Comparison of ENCODE assay signal across 17 cellular contexts in genomic region chr12:66541446-66541845, GRCh38.
DNase-seq lines count a peak whose midpoint lies in the region; ATAC-seq and TF ChIP-seq lines count a peak whose summit lies in the region.
"Had no signal": no experiment of that assay in that cellular context is flagged by ENCODE, and none has a peak within 500 bp of the region (broad histone marks: within the 10 kb centered on the region; RNA-seq: fewer than 3 reads in every experiment).

No MANE protein-coding gene starts in this region.

- no peak overlapping the region for H3K4me3 Mint-ChIP-seq in activated CD4-positive, alpha-beta T cell treated with anti-CD3 and anti-CD28 coated beads for 36 hours
- H3K4me3 Mint-ChIP-seq in progenitor cell of endocrine pancreas (ENCODE audit: low read depth), result no peak overlapping the region
- H3K4me3 Mint-ChIP-seq: CD4-positive, alpha-beta T cell; H9; IgD-negative memory B cell had no signal

- H3K36me3 Mint-ChIP-seq in activated CD4-positive, alpha-beta T cell treated with anti-CD3 and anti-CD28 coated beads for 36 hours (ENCODE audit: low read depth), result no peaks in the 10 kb centered on the region
- H3K36me3 Mint-ChIP-seq in progenitor cell of endocrine pancreas (ENCODE audit: insufficient read depth), result peaks cover 1% of the 10 kb centered on the region
- H3K36me3 Mint-ChIP-seq: IgD-negative memory B cell had no signal

- 61% methylated on average over 2 of the region's 2 CpGs for WGBS in mesenchymal stem cell

- no peaks in the 10 kb centered on the region for H3K9me3 Mint-ChIP-seq in activated CD4-positive, alpha-beta T cell treated with anti-CD3 and anti-CD28 coated beads for 36 hours (ENCODE audit: low read depth)
- H3K9me3 Mint-ChIP-seq in progenitor cell of endocrine pancreas (ENCODE audit: low read depth), result no peaks in the 10 kb centered on the region
- H3K9me3 Mint-ChIP-seq: CD4-positive, alpha-beta T cell; H9; IgD-negative memory B cell had no signal

- CTCF ChIA-PET in activated CD4-positive, alpha-beta T cell treated with anti-CD3 and anti-CD28 coated beads for 36 hours (lab: Charles Lee), result no interaction called here

- H3K9ac ChIP-seq in mesenchymal stem cell (ENCODE audit: low read length), result no peak overlapping the region

- H2BK15ac ChIP-seq in mesenchymal stem cell (ENCODE audit: low read depth, poor library complexity, severe bottlenecking), result no peak overlapping the region

- H3K14ac ChIP-seq in mesenchymal stem cell (ENCODE audit: low read length in 2 of 2), result no peak overlapping the region

- no peaks in the 10 kb centered on the region for H3K9me3 ChIP-seq in mesenchymal stem cell (ENCODE audit: control insufficient read depth, low read length)
- H3K9me3 ChIP-seq: Caco-2 had no signal

- no peaks in the 10 kb centered on the region for H3K27me3 Mint-ChIP-seq in activated CD4-positive, alpha-beta T cell treated with anti-CD3 and anti-CD28 coated beads for 36 hours
- no peaks in the 10 kb centered on the region for H3K27me3 Mint-ChIP-seq in progenitor cell of endocrine pancreas
- H3K27me3 Mint-ChIP-seq: CD4-positive, alpha-beta T cell; IgD-negative memory B cell had no signal

- H2AFZ ChIP-seq in mesenchymal stem cell (ENCODE audit: low read depth, low read length), result no peak overlapping the region

- H3K4me1 Mint-ChIP-seq in activated CD4-positive, alpha-beta T cell treated with anti-CD3 and anti-CD28 coated beads for 36 hours, result no peaks in the 10 kb centered on the region
- peaks cover 11% of the 10 kb centered on the region for H3K4me1 Mint-ChIP-seq in progenitor cell of endocrine pancreas (ENCODE audit: low read depth)
- H3K4me1 Mint-ChIP-seq: IgD-negative memory B cell had no signal

- no peak overlapping the region for H2BK120ac ChIP-seq in mesenchymal stem cell (ENCODE audit: low read depth, low read length)

- H4K91ac ChIP-seq in mesenchymal stem cell (ENCODE audit: low read length), result peak overlapping the region; percentile 45

- H3K36me3 ChIP-seq in mesenchymal stem cell (ENCODE audit: control insufficient read depth in 1 of 2, insufficient read depth in 2 of 2, low read depth in 1 of 2, low read length in 2 of 2), result no peaks in the 10 kb centered on the region

- H2BK12ac ChIP-seq in mesenchymal stem cell (ENCODE audit: low read length in 2 of 2), result no peak overlapping the region

- DNase-seq in NCI-H524 (lab: John Stamatoyannopoulos, UW) (peak; percentile 59 to 76), SK-N-DZ (ENCODE audit: low spot score) (peak; percentile 43), mesenchymal stem cell (no peak), AG20443 (ENCODE audit: low spot score) (no peak), progenitor cell of endocrine pancreas (ENCODE audit: low spot score, unreplicated experiment) (no peak)
- DNase-seq in activated CD4-positive, alpha-beta T cell treated with anti-CD3 and anti-CD28 coated beads for 36 hours, result no peak
- DNase-seq: ACHN; AML-193; Caco-2; CD4-positive, alpha-beta T cell; DMS79 treated with DMSO at 0.1 percent for 48 hours; H9 had no signal

- H3K27ac Mint-ChIP-seq in activated CD4-positive, alpha-beta T cell treated with anti-CD3 and anti-CD28 coated beads for 36 hours, result no peak overlapping the region
- no peak overlapping the region for H3K27ac Mint-ChIP-seq in progenitor cell of endocrine pancreas
- H3K27ac Mint-ChIP-seq: CD4-positive, alpha-beta T cell; IgD-negative memory B cell had no signal

- H3K27ac ChIP-seq in mesenchymal stem cell (ENCODE audit: low read length, poor library complexity, severe bottlenecking), result no peak overlapping the region
- H3K27ac ChIP-seq: C4-2B had no signal

- POLR2A ChIA-PET in activated CD4-positive, alpha-beta T cell treated with anti-CD3 and anti-CD28 coated beads for 36 hours (lab: Charles Lee), result no interaction called here

- no peaks in the 10 kb centered on the region for H3K27me3 ChIP-seq in mesenchymal stem cell (ENCODE audit: control insufficient read depth in 1 of 2, insufficient read depth in 1 of 2, low read length in 2 of 2)

- H3K4ac ChIP-seq in mesenchymal stem cell (ENCODE audit: low read depth in 1 of 2, low read length in 2 of 2), result no peak overlapping the region

- H3K4me1 ChIP-seq in mesenchymal stem cell (ENCODE audit: control insufficient read depth, insufficient read depth, low read depth, low read length), result peaks cover 3% of the 10 kb centered on the region

- no peak overlapping the region for H2BK5ac ChIP-seq in mesenchymal stem cell (ENCODE audit: low read depth, low read length, poor library complexity, severe bottlenecking)

- no peaks in the 10 kb centered on the region for H3K79me1 ChIP-seq in mesenchymal stem cell (replicated peaks; ENCODE audit: low read length, poor library complexity, severe bottlenecking)

- no peak overlapping the region for H3K18ac ChIP-seq in mesenchymal stem cell (ENCODE audit: low read depth in 1 of 2, low read length in 2 of 2)

- no peak overlapping the region for H3K23ac ChIP-seq in mesenchymal stem cell (ENCODE audit: low read length in 2 of 2)

- intact Hi-C loops in activated CD4-positive, alpha-beta T cell treated with anti-CD3 and anti-CD28 coated beads for 36 hours (cut with DNase I, micrococcal nuclease), result no loop called here

- no peak overlapping the region for H2AK5ac ChIP-seq in mesenchymal stem cell (ENCODE audit: low read length, severe bottlenecking)

- H4K8ac ChIP-seq in mesenchymal stem cell (ENCODE audit: low read length), result no peak overlapping the region

- no peak overlapping the region for H3K4me2 ChIP-seq in mesenchymal stem cell (ENCODE audit: low read length, poor library complexity, severe bottlenecking)

- no peak for ATAC-seq in GM19035 (IDR thresholded peaks at IDR 0.05; ENCODE audit: unreplicated experiment)
- ATAC-seq in activated CD4-positive, alpha-beta T cell treated with anti-CD3 and anti-CD28 coated beads for 36 hours, result no peak
- ATAC-seq: GM12878, HepG2 had no signal

- H3K4me3 ChIP-seq in mesenchymal stem cell (ENCODE audit: insufficient read depth in 1 of 2, low read depth in 1 of 2, low read length in 2 of 2), result no peak overlapping the region
- H3K4me3 ChIP-seq: GM12878 had no signal

- no peak for TF ChIP-seq CTCF in progenitor cell of endocrine pancreas (IDR thresholded peaks at IDR 0.05; ENCODE audit: unreplicated experiment)

Comparison
In these comparisons a context has a peak if more than half of its experiments do, and no peak if none do; other contexts are left out.
1. DNase-seq: peak in NCI-H524 (2 of 2) and SK-N-DZ (single experiment); none in mesenchymal stem cell (single experiment), AG20443 (single experiment), activated CD4-positive, alpha-beta T cell treated with anti-CD3 and anti-CD28 coated beads for 36 hours (single experiment) and progenitor cell of endocrine pancreas (single experiment).